Comparison of ENCODE assay signal across 17 cellular contexts in genomic region chr6:30548375-30548774, GRCh38. TPM values are rescaled to one million over a fixed set of nuclear protein-coding genes. Genes with fewer than 3 reads are reported as not detected.
DNase-seq lines count a peak whose midpoint lies in the region; ATAC-seq and TF ChIP-seq lines count a peak whose summit lies in the region.
"Had no signal": no experiment of that assay in that cellular context is flagged by ENCODE, and none has a peak within 500 bp of the region (broad histone marks: within the 10 kb centered on the region; RNA-seq: fewer than 3 reads in every experiment).

No MANE protein-coding gene starts in this region.

- WGBS in psoas muscle, 3 donors: 22 to 45% (median 35%) methylated on average over 2 of the region's 2 CpGs
- 56 to 63% methylated on average over 2 of the region's 2 CpGs for WGBS in aorta, 2 donors

- no peaks in the 10 kb centered on the region for H3K27me3 ChIP-seq in psoas muscle (ENCODE audit: insufficient read depth in 3 of 3, low read length in 2 of 3)
- no peaks in the 10 kb centered on the region for H3K27me3 ChIP-seq in aorta (ENCODE audit: control insufficient read depth in 1 of 2, insufficient read depth in 2 of 2, low read length in 1 of 2)
- H3K27me3 ChIP-seq: esophagus squamous epithelium had no signal

- peak; percentile 36 to 90 (median 62) for ATAC-seq in psoas muscle
- no peak for ATAC-seq in GM21423 (IDR thresholded peaks at IDR 0.05; ENCODE audit: unreplicated experiment)
- no peak for ATAC-seq in aorta (ENCODE audit: low FRiP score)
- ATAC-seq: natural killer cell treated with Interleukin-12 subunit alpha and Interleukin-12 subunit beta and Interleukin-15 and Interleukin-18, amount 100 ng/mL, for 72 hours had no signal

- intact Hi-C loops in psoas muscle (cut with DNase I): loop anchor here (5.0 to 10.0 kb wide), 3 partner anchors 49 to 334 kb away; partner anchors contain the start of genes TRIM26 (in 1 of the 2) and TUBB (in 1 of the 2)
- intact Hi-C loops in aorta (cut with DNase I): no loop called here

- H3K4me3 ChIP-seq in epithelial cell of proximal tubule (ENCODE audit: low read depth, low read length): no peak overlapping the region
- no peak overlapping the region for H3K4me3 ChIP-seq in psoas muscle
- H3K4me3 ChIP-seq in aorta (ENCODE audit: low read length in 2 of 2): no peak overlapping the region
- H3K4me3 ChIP-seq: esophagus squamous epithelium had no signal

- H3K36me3 ChIP-seq in psoas muscle (ENCODE audit: insufficient read depth in 1 of 2, low read depth in 1 of 2): peaks cover 6 to 77% of the 10 kb centered on the region in 2 donors
- peaks cover 0 to 2% of the 10 kb centered on the region in 2 donors for H3K36me3 ChIP-seq in aorta (ENCODE audit: control insufficient read depth in 1 of 2, insufficient read depth in 2 of 2, low read length in 1 of 2)

- TF ChIP-seq CTCF in epithelial cell of proximal tubule (conservative IDR thresholded peaks at IDR 0.05; ENCODE audit: low read depth, low read length): no peak
- no peak for TF ChIP-seq CTCF in psoas muscle (IDR thresholded peaks at IDR 0.05)

- no peak overlapping the region for H3K27ac ChIP-seq in psoas muscle
- H3K27ac ChIP-seq in aorta (ENCODE audit: low read depth in 1 of 2, low read length in 2 of 2): no peak overlapping the region
- H3K27ac ChIP-seq: esophagus squamous epithelium had no signal

- H3K9me3 ChIP-seq in psoas muscle (no peaks in the 10 kb centered on the region), aorta (ENCODE audit: control insufficient read depth, low read length) (no peaks in the 10 kb centered on the region)
- H3K9me3 ChIP-seq: esophagus squamous epithelium had no signal

- DNase-seq in EH (ENCODE audit: low read depth) (peak; percentile 25), NCI-H226 (peak; percentile 28), epithelial cell of proximal tubule (ENCODE audit: low read depth) (peak; percentile 85), psoas muscle (peak in 1 of 2 donors; percentile 62), NCI-H1417 treated with DMSO at 0.1 percent for 48 hours (lab: John Stamatoyannopoulos, UW) (no peak), NCI-H128 (lab: John Stamatoyannopoulos, UW; ENCODE audit: unreplicated experiment) (no peak), aorta (no peak)
- DNase-seq: activated CD4-positive, alpha-beta memory T cell treated with anti-CD3 and anti-CD28 coated beads, Interleukin-2, amount 10 ng/mL, durations not matched to agents 7 days and 5 days; DMS 273 treated with DMSO at 0.1 percent for 48 hours; effector CD4-positive, alpha-beta T cell; esophagus squamous epithelium; hypothalamus; MM.1S; NCI-H187; stimulated activated CD8-positive, alpha-beta memory T cell treated with anti-CD3 and anti-CD28 coated beads, Interleukin-4, amount 100 ng/mL, for 48 hours had no signal

- H3K4me1 ChIP-seq in psoas muscle (no peaks in the 10 kb centered on the region), aorta (ENCODE audit: control insufficient read depth in 1 of 2, insufficient read depth in 2 of 2, low read length in 2 of 2) (no peaks in the 10 kb centered on the region)

RNA-seq across cellular contexts. Expression of gene GNL1, which starts 7.9 kb away (rescaled TPM):
- total RNA-seq in epithelial cell of proximal tubule: 46.1 and 46.3 TPM in 2 replicates
- 10 to 100 TPM; 20.1 to 26.3 (median 24.2) TPM for total RNA-seq in psoas muscle
- polyA plus RNA-seq in psoas muscle: 10 to 100 TPM; 14.2 to 32.3 (median 30.8) TPM
- 10 to 100 TPM; 73.7 to 76.9 TPM for total RNA-seq in aorta
- 100 to 1,000 TPM in 1 of 2 donors, 10 to 100 TPM in 1; 52.6 to 116 TPM for polyA plus RNA-seq in aorta

RNA-seq across cellular contexts. Expression of gene PRR3, which starts 8.7 kb away (rescaled TPM):
- total RNA-seq in epithelial cell of proximal tubule (4.6 and 5.2 TPM in 2 replicates), psoas muscle (1 to 10 TPM; 1.5 to 3.5 (median 1.8) TPM), aorta (10 to 100 TPM in 1 of 2 donors, 1 to 10 TPM in 1; 7.5 to 11.6 TPM)
- polyA plus RNA-seq in psoas muscle (1 to 10 TPM; 2.3 to 5.1 (median 3.5) TPM), aorta (1 to 10 TPM; 4.1 to 9.5 TPM)

RNA-seq across cellular contexts. Expression of gene ABCF1, which starts 22.9 kb away (rescaled TPM):
- total RNA-seq in epithelial cell of proximal tubule (49.0 and 70.5 TPM in 2 replicates), psoas muscle (100 to 1,000 TPM in 1 of 4 donors, 10 to 100 TPM in 3; 64.2 to 108 (median 95.5) TPM), aorta (10 to 100 TPM; 35.4 to 41.2 TPM)
- polyA plus RNA-seq in psoas muscle (100 to 1,000 TPM in 2 of 3 donors, 10 to 100 TPM in 1; 53.8 to 119 (median 108) TPM), aorta (10 to 100 TPM; 20.6 to 22.3 TPM)

RNA-seq across cellular contexts. Expression of gene HLA-E, which starts 59.1 kb away (rescaled TPM):
- total RNA-seq in epithelial cell of proximal tubule (56.9 and 93.3 TPM in 2 replicates), psoas muscle (100 to 1,000 TPM in 1 of 4 donors, 10 to 100 TPM in 3; 85.1 to 152 (median 92.4) TPM), aorta (100 to 1,000 TPM; 373 to 506 TPM)
- polyA plus RNA-seq in psoas muscle (100 to 1,000 TPM in 1 of 3 donors, 10 to 100 TPM in 2; 75.2 to 168 (median 98.5) TPM), aorta (100 to 1,000 TPM; 148 to 328 TPM)

Comparison
In these comparisons a context has a peak if more than half of its experiments do, and no peak if none do; other contexts are left out.
1. DNase-seq: peak in EH (single experiment), NCI-H226 (single experiment) and epithelial cell of proximal tubule (single experiment); none in NCI-H1417 treated with DMSO at 0.1 percent for 48 hours (single experiment), NCI-H128 (single experiment) and aorta (0 of 2).
2. ATAC-seq: peak in psoas muscle (4 of 4); none in GM21423 (single experiment) and aorta (single experiment).
3. intact Hi-C loops: an anchor here in psoas muscle (5.0 to 10.0 kb wide); none called in aorta.